In the genomic region with DNA sequence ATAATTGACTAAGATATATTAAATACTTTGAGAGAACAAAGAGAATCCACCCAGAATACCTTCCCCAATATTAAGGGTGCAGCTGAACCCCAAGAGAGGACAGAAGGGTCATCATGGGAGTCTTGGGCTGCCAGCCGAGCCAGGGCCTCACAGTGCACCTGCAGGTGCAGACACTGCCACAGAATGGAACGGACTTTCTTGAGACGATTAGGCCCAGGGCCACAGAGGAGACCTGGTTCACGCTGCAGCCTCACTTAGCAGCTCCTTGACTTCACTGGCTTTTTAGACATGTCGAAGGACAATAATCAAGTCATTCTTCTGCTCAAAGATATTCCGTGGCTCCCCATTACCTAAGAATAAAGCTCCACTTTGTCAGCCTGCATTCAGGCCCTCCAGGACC, we compare ENCODE assay signal across 20 cellular contexts.
"Had no signal": no experiment of that assay in that cellular context is flagged by ENCODE, and none has a peak within 500 bp of the region (broad histone marks: within the 10 kb centered on the region; RNA-seq: fewer than 3 reads in every experiment).

No MANE protein-coding gene starts in this region.

- H3K27ac Mint-ChIP-seq: IgD-negative memory B cell, T-cell had no signal

- FAIRE-seq: K562 had no signal

- DNase-seq: Kasumi-1; MM.1S; NCI-H1092 treated with DMSO at 0.1 percent for 48 hours; NCI-H1436; NCI-H187; NCI-H2029 treated with DMSO at 0.1 percent for 48 hours; NCI-H2171 treated with DMSO at 0.1 percent for 48 hours; NCI-H345; NCI-H446 treated with DMSO at 0.1 percent for 48 hours; NCI-H510A treated with DMSO at 0.1 percent for 48 hours; NCI-H526; NCI-H774; NK-92 treated with Interleukin-12 subunit alpha and Interleukin-12 subunit beta, amount 100 ng/mL, for 24 hours; PC-3; SHP77; SK-N-SH; SW 1271; T-cell had no signal

- H3K9me3 ChIP-seq: SK-N-SH had no signal

- H3K4me3 ChIP-seq: K562 had no signal

- H3K4me1 Mint-ChIP-seq: IgD-negative memory B cell, T-cell had no signal

- H3K4me3 Mint-ChIP-seq: IgD-negative memory B cell, T-cell had no signal

- H3K36me3 Mint-ChIP-seq: IgD-negative memory B cell, T-cell had no signal
